In the genomic region with DNA sequence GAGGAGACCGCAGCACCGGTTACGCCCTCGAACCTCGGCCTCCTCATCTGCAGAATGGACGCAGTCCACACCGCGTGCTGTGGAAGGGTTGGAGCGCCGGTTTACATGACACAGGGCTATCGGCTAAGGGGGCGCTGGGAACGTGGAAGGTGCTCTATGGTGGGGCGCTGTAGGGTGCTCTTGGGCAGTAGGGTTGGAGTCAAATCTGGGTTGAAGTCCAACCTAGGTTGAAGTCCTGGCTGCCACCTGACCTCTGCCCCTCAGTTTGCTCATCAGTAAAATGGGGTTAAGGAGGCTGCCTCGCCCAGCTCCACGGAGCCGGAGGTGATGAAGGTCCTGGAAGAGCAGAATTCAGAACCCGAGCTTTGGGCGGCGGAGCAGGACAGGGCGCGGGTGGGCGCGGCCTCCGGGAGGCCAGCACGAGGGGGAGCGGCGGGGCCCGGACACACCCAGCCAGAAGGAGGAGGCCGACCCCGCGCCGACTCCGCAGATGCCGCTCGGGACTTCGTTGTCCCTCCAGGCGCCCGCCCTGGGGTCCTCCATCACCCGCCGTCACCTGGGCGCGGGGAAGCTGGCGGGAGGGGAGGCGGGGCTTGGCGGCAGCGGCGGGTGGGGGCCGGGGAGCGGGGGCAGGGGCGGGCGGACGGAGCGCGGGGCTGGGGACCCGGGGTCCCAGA, we compare ENCODE assay signal across 9 cellular contexts. TPM values are rescaled to one million over a fixed set of nuclear protein-coding genes. Genes with fewer than 3 reads are reported as not detected.
DNase-seq lines count a peak whose midpoint lies in the region; ATAC-seq and TF ChIP-seq lines count a peak whose summit lies in the region.
"Had no signal": no experiment of that assay in that cellular context is flagged by ENCODE, and none has a peak within 500 bp of the region (broad histone marks: within the 10 kb centered on the region; RNA-seq: fewer than 3 reads in every experiment).

No MANE protein-coding gene starts in this region.

- H3K4me3 Mint-ChIP-seq in CD8-positive, alpha-beta memory T cell: peak overlapping the region; percentile 62 to 90 (median 79)
- H3K4me3 Mint-ChIP-seq in neural crest cell: peak overlapping the region; percentile 90

- no peaks in the 10 kb centered on the region for H3K9me3 ChIP-seq in CD8-positive, alpha-beta memory T cell (ENCODE audit: low read length)
- no peaks in the 10 kb centered on the region for H3K9me3 ChIP-seq in HUES6 (ENCODE audit: control insufficient read depth, insufficient read depth, low read depth, low read length)

- TF ChIP-seq CTCF in choroid plexus epithelial cell (conservative IDR thresholded peaks at IDR 0.05; ENCODE audit: low read depth, low read length) (no peak), neural crest cell (conservative IDR thresholded peaks at IDR 0.05) (no peak)

- no peak overlapping the region for H3K27ac Mint-ChIP-seq in CD8-positive, alpha-beta memory T cell
- no peak overlapping the region for H3K27ac Mint-ChIP-seq in neural crest cell (ENCODE audit: unreplicated experiment)

- ATAC-seq in HG02798 (IDR thresholded peaks at IDR 0.05; ENCODE audit: poor library complexity, unreplicated experiment): no peak
- ATAC-seq in GM21423 (IDR thresholded peaks at IDR 0.05; ENCODE audit: unreplicated experiment): no peak

- no peaks in the 10 kb centered on the region for H3K9me3 Mint-ChIP-seq in CD8-positive, alpha-beta memory T cell
- no peaks in the 10 kb centered on the region for H3K9me3 Mint-ChIP-seq in neural crest cell

- CTCF ChIA-PET in CD8-positive, alpha-beta memory T cell (lab: Charles Lee): interaction anchor here (1.0 to 3.4 kb wide), 3 partner anchors 10 to 181 kb away, joined by 3 to 11 read pairs (median 3); no protein-coding TSS in a partner anchor

- H3K4me1 ChIP-seq in CD8-positive, alpha-beta memory T cell (ENCODE audit: insufficient read depth, low read length): no peaks in the 10 kb centered on the region
- H3K4me1 ChIP-seq in HUES6 (ENCODE audit: control insufficient read depth, insufficient read depth, low read length): peaks cover 12% of the 10 kb centered on the region

- H3K27me3 Mint-ChIP-seq in CD8-positive, alpha-beta memory T cell: peaks cover 19 to 39% of the 10 kb centered on the region in 2 donors
- peaks cover 27% of the 10 kb centered on the region for H3K27me3 Mint-ChIP-seq in neural crest cell (ENCODE audit: low read depth)

- peaks cover 15 to 16% (median 15%) of the 10 kb centered on the region in 3 donors for H3K4me1 Mint-ChIP-seq in CD8-positive, alpha-beta memory T cell
- peaks cover 22% of the 10 kb centered on the region for H3K4me1 Mint-ChIP-seq in neural crest cell

- no peaks in the 10 kb centered on the region for H3K36me3 ChIP-seq in CD8-positive, alpha-beta memory T cell (ENCODE audit: insufficient read depth, low read length)
- peaks cover 3% of the 10 kb centered on the region; the same call in 1 of the 2 replicates for H3K36me3 ChIP-seq in HUES6 (ENCODE audit: control insufficient read depth, insufficient read depth, low read length)

- H3K27ac ChIP-seq in CD8-positive, alpha-beta memory T cell (ENCODE audit: low read depth, low read length): no peak overlapping the region
- no peak overlapping the region for H3K27ac ChIP-seq in HUES6 (ENCODE audit: low read depth, low read length)
- H3K27ac ChIP-seq: SK-N-MC had no signal

- peaks cover 12% of the 10 kb centered on the region for H3K27me3 ChIP-seq in CD8-positive, alpha-beta memory T cell (ENCODE audit: insufficient read depth, low read length, poor library complexity, severe bottlenecking)
- peaks cover 25% of the 10 kb centered on the region for H3K27me3 ChIP-seq in HUES6 (ENCODE audit: control insufficient read depth, insufficient read depth, low read length)

- no peak overlapping the region for H3K9ac ChIP-seq in HUES6 (ENCODE audit: low read length)

- H3K36me3 Mint-ChIP-seq in CD8-positive, alpha-beta memory T cell: no peaks in the 10 kb centered on the region
- H3K36me3 Mint-ChIP-seq in neural crest cell (ENCODE audit: low read depth): no peaks in the 10 kb centered on the region

- no peak for DNase-seq in CD8-positive, alpha-beta memory T cell
- DNase-seq in choroid plexus epithelial cell (ENCODE audit: low read depth) (no peak), neural crest cell (ENCODE audit: low read depth, low spot score) (no peak), cerebellar nuclear complex (lab: John Stamatoyannopoulos, UW) (no peak), NCI-H524 treated with DMSO at 0.1 percent for 48 hours (lab: John Stamatoyannopoulos, UW) (no peak)

- POLR2A ChIA-PET in CD8-positive, alpha-beta memory T cell (lab: Charles Lee): interaction anchor here (0.5 to 1.4 kb wide), 2 partner anchors 12 to 466 kb away, joined by 5 to 6 read pairs; no protein-coding TSS in a partner anchor

- H3K4me3 ChIP-seq in CD8-positive, alpha-beta memory T cell (ENCODE audit: low read length): no peak overlapping the region
- peak overlapping the region; percentile 56 for H3K4me3 ChIP-seq in HUES6 (ENCODE audit: low read depth, low read length)
- H3K4me3 ChIP-seq in choroid plexus epithelial cell (ENCODE audit: low read depth, low read length): peak overlapping the region; percentile 21

RNA-seq across cellular contexts. Expression of gene GAREM2, which starts 0.6 kb away (rescaled TPM):
- total RNA-seq in CD8-positive, alpha-beta memory T cell: 1 to 10 TPM; 3.2 to 3.3 TPM
- 3.1 TPM for polyA plus RNA-seq in CD8-positive, alpha-beta memory T cell
- 21.3 and 21.8 TPM in 2 replicates for total RNA-seq in neural crest cell
